In genomic region chr6:111354751-111355150, GRCh38 we compare ENCODE assay signal across 15 cellular contexts.
DNase-seq lines count a peak whose midpoint lies in the region; ATAC-seq, FAIRE-seq and TF ChIP-seq lines count a peak whose summit lies in the region.
"Had no signal": no experiment of that assay in that cellular context is flagged by ENCODE, and none has a peak within 500 bp of the region (broad histone marks: within the 10 kb centered on the region; RNA-seq: fewer than 3 reads in every experiment).

No MANE protein-coding gene starts in this region.

- H3K79me2 ChIP-seq in K562 (ENCODE audit: control insufficient read depth, insufficient read depth, low read length), result no peaks in the 10 kb centered on the region

- H4K20me1 ChIP-seq in K562 (replicated peaks; ENCODE audit: control insufficient read depth, insufficient read depth, low read length), result no peaks in the 10 kb centered on the region

- TF ChIP-seq CTCF in right atrium auricular region (IDR thresholded peaks at IDR 0.05), result no peak
- TF ChIP-seq CTCF in K562 (IDR thresholded peaks at IDR 0.05 in 2 of 3, conservative IDR thresholded peaks at IDR 0.05 in 1 of 3; ENCODE audit: insufficient read depth in 2 of 3, low read depth in 1 of 3, low read length in 3 of 3), result no peak
- no peak for TF ChIP-seq CTCF in progenitor cell of endocrine pancreas (IDR thresholded peaks at IDR 0.05; ENCODE audit: unreplicated experiment)

- DNase-seq in right atrium auricular region (ENCODE audit: low spot score) (no peak), left ventricle myocardium superior (no peak), K562 (ENCODE audit: extremely low read depth in 1 of 4, low spot score in 3 of 4) (no peak), progenitor cell of endocrine pancreas (ENCODE audit: low spot score, unreplicated experiment) (no peak), hippocampal formation (lab: John Stamatoyannopoulos, UW) (no peak)
- no peak for DNase-seq in stimulated activated naive CD8-positive, alpha-beta T cell treated with anti-CD3 and anti-CD28 coated beads, Interleukin-15, Interleukin-2, amounts not matched to agents 100 U/mL and 50 U/mL, for 24 hours
- DNase-seq: C1 segment of cervical spinal cord, DMS153, H7, NCI-H1105, NCI-H1694, NCI-H526 treated with DMSO at 0.1 percent for 48 hours, RPMI8226 had no signal

- in situ Hi-C loops in K562 (cut with MboI), result no loop called here

- no TSS peak for BruUV-seq in K562 (replicated peaks; lab: Mats Ljungman, UMichigan)

- no peak for ATAC-seq in left ventricle myocardium superior
- ATAC-seq in K562, result no peak
- ATAC-seq in stimulated activated naive CD8-positive, alpha-beta T cell treated with anti-CD3 and anti-CD28 coated beads, Interleukin-15, Interleukin-2, amounts not matched to agents 100 U/mL and 50 U/mL, for 24 hours, result no peak
- ATAC-seq in GM21528 (IDR thresholded peaks at IDR 0.05; ENCODE audit: low FRiP score, unreplicated experiment), result no peak

- no peaks in the 10 kb centered on the region for H3K27me3 ChIP-seq in right atrium auricular region
- no peaks in the 10 kb centered on the region for H3K27me3 ChIP-seq in K562 (ENCODE audit: control insufficient read depth in 2 of 2, insufficient read depth in 2 of 2, low read length in 2 of 2)
- H3K27me3 ChIP-seq: SJSA1 had no signal

- H3K27ac Mint-ChIP-seq in progenitor cell of endocrine pancreas, result peak overlapping the region; percentile 75

- CTCF ChIA-PET in K562 (lab: Yijun Ruan, JAX; ENCODE audit: low intra/inter-chr PET ratio), result no interaction called here

- FAIRE-seq in K562 (lab: Jason Lieb, UNC), result no peak

- H3K27me3 Mint-ChIP-seq in progenitor cell of endocrine pancreas, result no peaks in the 10 kb centered on the region

- no peaks in the 10 kb centered on the region for H3K9me1 ChIP-seq in K562 (ENCODE audit: control insufficient read depth, insufficient read depth, low read length)

- peaks cover 23% of the 10 kb centered on the region for H3K36me3 Mint-ChIP-seq in progenitor cell of endocrine pancreas (ENCODE audit: insufficient read depth)

- H3K9me3 Mint-ChIP-seq in progenitor cell of endocrine pancreas (ENCODE audit: low read depth), result no peaks in the 10 kb centered on the region

- no peak overlapping the region for H3K4me3 Mint-ChIP-seq in progenitor cell of endocrine pancreas (ENCODE audit: low read depth)

- no peak overlapping the region for H3K4me2 ChIP-seq in K562 (ENCODE audit: insufficient read depth, low read length)

- no peak overlapping the region for H3K4me3 ChIP-seq in right atrium auricular region
- H3K4me3 ChIP-seq in K562, result no peak overlapping the region
- H3K4me3 ChIP-seq: SJSA1 had no signal

- H3K4me1 ChIP-seq in right atrium auricular region (peaks cover 0 to 18% of the 10 kb centered on the region in 2 donors), K562 (replicated peaks in 1 of 2; ENCODE audit: control insufficient read depth in 2 of 2, insufficient read depth in 2 of 2, low read length in 2 of 2) (no peaks in the 10 kb centered on the region)

- H2AFZ ChIP-seq in K562 (ENCODE audit: low read depth, low read length), result no peak overlapping the region

- POLR2A ChIA-PET in K562 (lab: Yijun Ruan, JAX), result no interaction called here

- H3K4me1 Mint-ChIP-seq in progenitor cell of endocrine pancreas (ENCODE audit: low read depth), result peaks cover 33% of the 10 kb centered on the region

- no peaks in the 10 kb centered on the region for H3K9me3 ChIP-seq in right atrium auricular region
- no peaks in the 10 kb centered on the region for H3K9me3 ChIP-seq in K562 (replicated peaks; ENCODE audit: control insufficient read depth, insufficient read depth, low read depth, low read length)
- H3K9me3 ChIP-seq: SJSA1 had no signal

- peaks cover 15% of the 10 kb centered on the region for H3K36me3 ChIP-seq in right atrium auricular region
- H3K36me3 ChIP-seq in K562 (ENCODE audit: control insufficient read depth, insufficient read depth, low read length), result peaks cover 64% of the 10 kb centered on the region

- H3K27ac ChIP-seq in right atrium auricular region (peak overlapping the region; percentile 25 to 67), K562 (ENCODE audit: extremely low read depth, low read depth, low read length) (no peak overlapping the region)
- H3K27ac ChIP-seq: SJSA1 had no signal

- TF ChIP-seq RAD21 in K562 (CRISPR knock-in tag; conservative IDR thresholded peaks at IDR 0.05 in 1 of 2, IDR thresholded peaks at IDR 0.05 in 1 of 2), result no peak

- H3K9ac ChIP-seq in K562 (ENCODE audit: insufficient read depth in 1 of 2, low read depth in 2 of 2, low read length in 2 of 2), result no peak overlapping the region

- intact Hi-C loops in left ventricle myocardium superior (cut with micrococcal nuclease) (no loop called here), K562 (cut with micrococcal nuclease) (no loop called here)

- TF ChIP-seq EP300 in K562 (IDR thresholded peaks at IDR 0.05; ENCODE audit: low read length), result no peak

- WGBS in K562 (ENCODE audit: insufficient coverage, low coverage, missing lambda C conversion rate), result 70% methylated on average over 2 of the region's 2 CpGs

- no peak for TF ChIP-seq POLR2A in K562 (conservative IDR thresholded peaks at IDR 0.05)

TF ChIP-seq in K562, 482 proteins besides CTCF, POLR2A, EP300 and RAD21 (continues in another document):
- no peak for TF ChIP-seq ZNF324 (CRISPR knock-in tag; IDR thresholded peaks at IDR 0.05)
- no peak for TF ChIP-seq NEUROD1 (IDR thresholded peaks at IDR 0.05; ENCODE audit: borderline replicate concordance, low read depth, low read length, partially characterized antibody)
- TF ChIP-seq TEAD1 (CRISPR knock-in tag; IDR thresholded peaks at IDR 0.05), result no peak
- no peak for TF ChIP-seq PPARD (CRISPR knock-in tag; IDR thresholded peaks at IDR 0.05)
- no peak for TF ChIP-seq POU5F1 (IDR thresholded peaks at IDR 0.05; ENCODE audit: borderline replicate concordance, low read depth, low read length, partially characterized antibody)
- no peak for TF ChIP-seq NR1H2 (CRISPR knock-in tag; IDR thresholded peaks at IDR 0.05)
- TF ChIP-seq, protein P1, sequence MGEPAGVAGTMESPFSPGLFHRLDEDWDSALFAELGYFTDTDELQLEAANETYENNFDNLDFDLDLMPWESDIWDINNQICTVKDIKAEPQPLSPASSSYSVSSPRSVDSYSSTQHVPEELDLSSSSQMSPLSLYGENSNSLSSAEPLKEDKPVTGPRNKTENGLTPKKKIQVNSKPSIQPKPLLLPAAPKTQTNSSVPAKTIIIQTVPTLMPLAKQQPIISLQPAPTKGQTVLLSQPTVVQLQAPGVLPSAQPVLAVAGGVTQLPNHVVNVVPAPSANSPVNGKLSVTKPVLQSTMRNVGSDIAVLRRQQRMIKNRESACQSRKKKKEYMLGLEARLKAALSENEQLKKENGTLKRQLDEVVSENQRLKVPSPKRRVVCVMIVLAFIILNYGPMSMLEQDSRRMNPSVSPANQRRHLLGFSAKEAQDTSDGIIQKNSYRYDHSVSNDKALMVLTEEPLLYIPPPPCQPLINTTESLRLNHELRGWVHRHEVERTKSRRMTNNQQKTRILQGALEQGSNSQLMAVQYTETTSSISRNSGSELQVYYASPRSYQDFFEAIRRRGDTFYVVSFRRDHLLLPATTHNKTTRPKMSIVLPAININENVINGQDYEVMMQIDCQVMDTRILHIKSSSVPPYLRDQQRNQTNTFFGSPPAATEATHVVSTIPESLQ (CRISPR knock-in tag; IDR thresholded peaks at IDR 0.05), result no peak
- TF ChIP-seq FOXP1 (CRISPR knock-in tag; IDR thresholded peaks at IDR 0.05), result no peak
- TF ChIP-seq MTA3 (IDR thresholded peaks at IDR 0.05; ENCODE audit: borderline replicate concordance), result no peak
- TF ChIP-seq BRD4 (IDR thresholded peaks at IDR 0.05), result no peak
- TF ChIP-seq, protein P2, sequence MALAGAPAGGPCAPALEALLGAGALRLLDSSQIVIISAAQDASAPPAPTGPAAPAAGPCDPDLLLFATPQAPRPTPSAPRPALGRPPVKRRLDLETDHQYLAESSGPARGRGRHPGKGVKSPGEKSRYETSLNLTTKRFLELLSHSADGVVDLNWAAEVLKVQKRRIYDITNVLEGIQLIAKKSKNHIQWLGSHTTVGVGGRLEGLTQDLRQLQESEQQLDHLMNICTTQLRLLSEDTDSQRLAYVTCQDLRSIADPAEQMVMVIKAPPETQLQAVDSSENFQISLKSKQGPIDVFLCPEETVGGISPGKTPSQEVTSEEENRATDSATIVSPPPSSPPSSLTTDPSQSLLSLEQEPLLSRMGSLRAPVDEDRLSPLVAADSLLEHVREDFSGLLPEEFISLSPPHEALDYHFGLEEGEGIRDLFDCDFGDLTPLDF (CRISPR knock-in tag; IDR thresholded peaks at IDR 0.05), result no peak
- TF ChIP-seq SRSF1 (IDR thresholded peaks at IDR 0.05; ENCODE audit: low read depth, low read length), result no peak
- TF ChIP-seq MEF2D (tag; conservative IDR thresholded peaks at IDR 0.05; ENCODE audit: low read depth), result no peak
- TF ChIP-seq, protein P3, sequence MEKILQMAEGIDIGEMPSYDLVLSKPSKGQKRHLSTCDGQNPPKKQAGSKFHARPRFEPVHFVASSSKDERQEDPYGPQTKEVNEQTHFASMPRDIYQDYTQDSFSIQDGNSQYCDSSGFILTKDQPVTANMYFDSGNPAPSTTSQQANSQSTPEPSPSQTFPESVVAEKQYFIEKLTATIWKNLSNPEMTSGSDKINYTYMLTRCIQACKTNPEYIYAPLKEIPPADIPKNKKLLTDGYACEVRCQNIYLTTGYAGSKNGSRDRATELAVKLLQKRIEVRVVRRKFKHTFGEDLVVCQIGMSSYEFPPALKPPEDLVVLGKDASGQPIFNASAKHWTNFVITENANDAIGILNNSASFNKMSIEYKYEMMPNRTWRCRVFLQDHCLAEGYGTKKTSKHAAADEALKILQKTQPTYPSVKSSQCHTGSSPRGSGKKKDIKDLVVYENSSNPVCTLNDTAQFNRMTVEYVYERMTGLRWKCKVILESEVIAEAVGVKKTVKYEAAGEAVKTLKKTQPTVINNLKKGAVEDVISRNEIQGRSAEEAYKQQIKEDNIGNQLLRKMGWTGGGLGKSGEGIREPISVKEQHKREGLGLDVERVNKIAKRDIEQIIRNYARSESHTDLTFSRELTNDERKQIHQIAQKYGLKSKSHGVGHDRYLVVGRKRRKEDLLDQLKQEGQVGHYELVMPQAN (IDR thresholded peaks at IDR 0.05; ENCODE audit: borderline replicate concordance), result no peak
- no peak for TF ChIP-seq ZNF24 (IDR thresholded peaks at IDR 0.05)
